16 cellular contexts compared by ENCODE assay signal in genomic region chr2:97730245-97730644, GRCh38. TPM values are rescaled to one million over a fixed set of nuclear protein-coding genes. Genes with fewer than 3 reads are reported as not detected.
DNase-seq lines count a peak whose midpoint lies in the region; ATAC-seq and TF ChIP-seq lines count a peak whose summit lies in the region.
"Had no signal": no experiment of that assay in that cellular context is flagged by ENCODE, and none has a peak within 500 bp of the region (broad histone marks: within the 10 kb centered on the region; RNA-seq: fewer than 3 reads in every experiment).

No MANE protein-coding gene starts in this region.

- TF ChIP-seq POLR2A in IMR-90 (IDR thresholded peaks at IDR 0.05; ENCODE audit: low read depth, low read length): no peak

- H4K20me1 ChIP-seq in IMR-90 (ENCODE audit: insufficient read depth, low read length): no peaks in the 10 kb centered on the region

- no peak overlapping the region for H3K27ac ChIP-seq in IMR-90 (ENCODE audit: insufficient read depth, low read length)
- H3K27ac ChIP-seq in brain microvascular endothelial cell: no peak overlapping the region
- no peak overlapping the region for H3K27ac ChIP-seq in endodermal cell (ENCODE audit: low read depth, low read length)
- H3K27ac ChIP-seq: 22Rv1, cardiac muscle cell, tibial nerve had no signal

- no peak overlapping the region for H4K5ac ChIP-seq in IMR-90 (ENCODE audit: low read depth, low read length)

- DNase-seq in DMS 273 (lab: John Stamatoyannopoulos, UW; ENCODE audit: unreplicated experiment) (peak; percentile 21), DMS 273 treated with DMSO at 0.1 percent for 48 hours (lab: John Stamatoyannopoulos, UW) (no peak), IMR-90 (peak; percentile 13), brain microvascular endothelial cell (peak; percentile 78), mesenteric fat pad (ENCODE audit: low spot score) (peak; percentile 53), CD1c-positive myeloid dendritic cell (ENCODE audit: extremely low spot score) (no peak), HPDE6-E6E7 (ENCODE audit: extremely low spot score) (no peak), endodermal cell (no peak)
- DNase-seq: activated CD4-positive, alpha-beta T cell treated with anti-CD3 and anti-CD28 coated beads for 1 hour; Kasumi-1; mesendoderm; SW 1271 had no signal

- H4K8ac ChIP-seq in IMR-90 (ENCODE audit: low read depth in 2 of 2, low read length in 2 of 2): no peak overlapping the region

- no peak overlapping the region for H2BK15ac ChIP-seq in IMR-90 (ENCODE audit: low read depth, low read length)

- no peak overlapping the region for H3K56ac ChIP-seq in IMR-90 (ENCODE audit: extremely low read depth, insufficient read depth, low read length)

- no CpG with 5 or more reads among the region's 1 CpG for WGBS in IMR-90 (ENCODE audit: extremely low coverage in 2 of 2, insufficient read length in 1 of 2), 2 experiments
- 100% methylated on average over 1 of the region's 1 CpG for WGBS in endodermal cell (ENCODE audit: insufficient coverage in 1 of 2, insufficient read length in 1 of 2), 2 experiments

- H3K14ac ChIP-seq in IMR-90 (replicated peaks; ENCODE audit: low read depth, low read length): no peak overlapping the region

- no peaks in the 10 kb centered on the region for H3K27me3 Mint-ChIP-seq in endodermal cell (ENCODE audit: insufficient read depth)

- no peak overlapping the region for H3K4me3 Mint-ChIP-seq in endodermal cell

- no peak for ATAC-seq in IMR-90 (ENCODE audit: low read depth)
- ATAC-seq: esophagus mucosa had no signal

- no peak overlapping the region for H2AFZ ChIP-seq in IMR-90 (replicated peaks; ENCODE audit: low read length, poor library complexity)

- peaks cover 10% of the 10 kb centered on the region for H3K4me1 Mint-ChIP-seq in endodermal cell

- dilution Hi-C loops in IMR-90 (cut with HindIII; ENCODE audit: low sequenced_read_pairs, unreplicated experiment): no loop called here

- H3K36me3 ChIP-seq in IMR-90 (ENCODE audit: control insufficient read depth, insufficient read depth, low read length) (no peaks in the 10 kb centered on the region), brain microvascular endothelial cell (replicated peaks) (no peaks in the 10 kb centered on the region), endodermal cell (ENCODE audit: control insufficient read depth, insufficient read depth, low read length) (no peaks in the 10 kb centered on the region)
- H3K36me3 ChIP-seq: cardiac muscle cell, tibial nerve had no signal

- no peak overlapping the region for H3K18ac ChIP-seq in IMR-90 (ENCODE audit: low read depth, low read length)

- intact Hi-C loops in IMR-90 (cut with micrococcal nuclease): no loop called here

- no peak overlapping the region for H2AK5ac ChIP-seq in IMR-90 (ENCODE audit: low read depth, low read length)

- H3K79me1 ChIP-seq in IMR-90 (ENCODE audit: low read depth in 1 of 2, low read length in 2 of 2): no peaks in the 10 kb centered on the region

- H2AK9ac ChIP-seq in IMR-90 (replicated peaks; ENCODE audit: low read depth, low read length, poor library complexity): no peak overlapping the region

- H3K9me3 ChIP-seq in IMR-90 (ENCODE audit: control insufficient read depth, insufficient read depth, low read length) (peaks cover 4% of the 10 kb centered on the region; the same call in 1 of the 2 replicates), endodermal cell (ENCODE audit: control insufficient read depth, low read length) (peaks cover 19% of the 10 kb centered on the region)

- in situ Hi-C loops in IMR-90 (cut with MboI; ENCODE audit: low sequenced_read_pairs) (no loop called here), brain microvascular endothelial cell (cut with HindIII; ENCODE audit: low pct_ligation_motif_present, low sequenced_read_pairs) (no loop called here)

- no TSS peak for BruUV-seq in IMR-90 (replicated peaks; lab: Mats Ljungman, UMichigan)

- H3K9ac ChIP-seq in IMR-90 (ENCODE audit: low read depth, low read length) (no peak overlapping the region), endodermal cell (ENCODE audit: extremely low read depth, low read length, poor library complexity, severe bottlenecking) (no peak overlapping the region)

- peaks cover 13% of the 10 kb centered on the region for H3K9me3 Mint-ChIP-seq in endodermal cell

- no peak overlapping the region for H4K91ac ChIP-seq in IMR-90 (ENCODE audit: insufficient read depth, low read depth, low read length)

- H2BK20ac ChIP-seq in IMR-90 (ENCODE audit: low read depth, low read length): no peak overlapping the region

- H3K4me2 ChIP-seq in IMR-90 (ENCODE audit: low read depth, low read length): no peak overlapping the region

- TF ChIP-seq CTCF in IMR-90 (conservative IDR thresholded peaks at IDR 0.05; ENCODE audit: low read depth, low read length) (no peak), brain microvascular endothelial cell (IDR thresholded peaks at IDR 0.05; ENCODE audit: low read depth, low read length, missing control alignments) (no peak), endodermal cell (conservative IDR thresholded peaks at IDR 0.05) (no peak)

- H3K4ac ChIP-seq in IMR-90 (ENCODE audit: low read depth, low read length): no peak overlapping the region

- no peak overlapping the region for H3K27ac Mint-ChIP-seq in endodermal cell

- H3K9me1 ChIP-seq in IMR-90 (ENCODE audit: insufficient read depth, low read length): no peaks in the 10 kb centered on the region

- H3K27me3 ChIP-seq in IMR-90 (ENCODE audit: control insufficient read depth, insufficient read depth, low read length): peaks cover 2% of the 10 kb centered on the region; the same call in 1 of the 2 replicates
- H3K27me3 ChIP-seq in brain microvascular endothelial cell (replicated peaks): no peaks in the 10 kb centered on the region
- no peaks in the 10 kb centered on the region for H3K27me3 ChIP-seq in endodermal cell (ENCODE audit: control insufficient read depth, insufficient read depth, low read length, poor library complexity, severe bottlenecking)
- H3K27me3 ChIP-seq: cardiac muscle cell, tibial nerve had no signal

- no peak overlapping the region for H2BK120ac ChIP-seq in IMR-90 (ENCODE audit: low read depth, low read length)

- TF ChIP-seq RAD21 in IMR-90 (IDR thresholded peaks at IDR 0.05; ENCODE audit: low read length): no peak

- H3K23ac ChIP-seq in IMR-90 (ENCODE audit: low read depth, low read length): no peak overlapping the region

- peaks cover 17% of the 10 kb centered on the region for H3K36me3 Mint-ChIP-seq in endodermal cell (ENCODE audit: low read depth)

- no peaks in the 10 kb centered on the region for H3K4me1 ChIP-seq in IMR-90 (ENCODE audit: control insufficient read depth, insufficient read depth, low read length)
- no peaks in the 10 kb centered on the region for H3K4me1 ChIP-seq in endodermal cell (ENCODE audit: control insufficient read depth, insufficient read depth, low read length)
- H3K4me1 ChIP-seq: tibial nerve had no signal

- POLR2A ChIA-PET in IMR-90 (lab: Charles Lee; ENCODE audit: unreplicated experiment): no interaction called here

- CTCF ChIA-PET in IMR-90 (lab: Yijun Ruan, JAX): no interaction called here

- H3K4me3 ChIP-seq in IMR-90 (ENCODE audit: insufficient read depth, low read depth, low read length) (no peak overlapping the region), brain microvascular endothelial cell (ENCODE audit: low read depth, low read length) (no peak overlapping the region), endodermal cell (ENCODE audit: low read length) (no peak overlapping the region)
- H3K4me3 ChIP-seq: cardiac muscle cell, tibial nerve had no signal

- no peak overlapping the region for H2BK5ac ChIP-seq in IMR-90 (ENCODE audit: low read depth, low read length, poor library complexity, severe bottlenecking)

TF ChIP-seq in IMR-90, 13 proteins besides CTCF, POLR2A, EP300 and RAD21 (continues in another document):
- TF ChIP-seq SMC3 (IDR thresholded peaks at IDR 0.05; ENCODE audit: low read depth, low read length) (no peak), USF2 (IDR thresholded peaks at IDR 0.05; ENCODE audit: low read depth, low read length) (no peak), RFX5 (IDR thresholded peaks at IDR 0.05; ENCODE audit: low read depth, low read length) (no peak), RCOR1 (IDR thresholded peaks at IDR 0.05; ENCODE audit: insufficient replicate concordance, low read length) (no peak), MXI1 (IDR thresholded peaks at IDR 0.05; ENCODE audit: borderline replicate concordance, low read depth, low read length) (no peak), ELK1 (IDR thresholded peaks at IDR 0.05; ENCODE audit: borderline replicate concordance, low read depth, low read length) (no peak), BHLHE40 (IDR thresholded peaks at IDR 0.05; ENCODE audit: low read depth, low read length) (no peak), FOS (IDR thresholded peaks at IDR 0.05; ENCODE audit: low read depth, low read length) (no peak), CEBPB (IDR thresholded peaks at IDR 0.05; ENCODE audit: low read depth, low read length) (no peak), MAFK (IDR thresholded peaks at IDR 0.05; ENCODE audit: low read depth, low read length) (no peak), MAZ (IDR thresholded peaks at IDR 0.05; ENCODE audit: borderline replicate concordance, low read depth, low read length) (no peak), NFE2L2 (IDR thresholded peaks at IDR 0.05; ENCODE audit: low read depth, low read length) (no peak)

RNA-seq across cellular contexts. Expression of gene ZAP70, which starts 16.9 kb away (rescaled TPM):
- total RNA-seq in IMR-90 (2012; rRNA removed) (under 0.01 TPM in 1 of 2 replicates, not detected in the other), mesenteric fat pad (1.3 TPM), endodermal cell (10 to 100 TPM in 1 of 2 donors, 1 to 10 TPM in 1; 8.3 to 10.4 TPM)
- 0.09 TPM in 2 replicates for polyA plus RNA-seq in IMR-90 (2012; rRNA removed)
- polyA plus RNA-seq in IMR-90 (2012; cell fraction: cytosol; rRNA removed): 0.05 TPM in 1 of 2 replicates, not detected in the other
- polyA plus RNA-seq in IMR-90 (2012; cell fraction: nucleus; rRNA removed; ENCODE audit: low replicate concordance): 0.76 and 1.7 TPM in 2 replicates
- polyA plus RNA-seq in endodermal cell (2013, experiment 1 of 2): 1.8 TPM
- 3.1 TPM for polyA plus RNA-seq in endodermal cell (2013, experiment 2 of 2)

Comparison
In these comparisons a context has a peak if more than half of its experiments do, and no peak if none do; other contexts are left out.
1. DNase-seq: peak in DMS 273 (single experiment), IMR-90 (single experiment), brain microvascular endothelial cell (single experiment) and mesenteric fat pad (single experiment); none in DMS 273 treated with DMSO at 0.1 percent for 48 hours (single experiment), CD1c-positive myeloid dendritic cell (single experiment), HPDE6-E6E7 (single experiment) and endodermal cell (single experiment).